In genomic region chr20:4985658-4986057, GRCh38 we compare ENCODE assay signal across 19 cellular contexts. TPM values are rescaled to one million over a fixed set of nuclear protein-coding genes. Genes with fewer than 3 reads are reported as not detected.
DNase-seq lines count a peak whose midpoint lies in the region; ATAC-seq, FAIRE-seq and TF ChIP-seq lines count a peak whose summit lies in the region.
"Had no signal": no experiment of that assay in that cellular context is flagged by ENCODE, and none has a peak within 500 bp of the region (broad histone marks: within the 10 kb centered on the region; RNA-seq: fewer than 3 reads in every experiment).

No MANE protein-coding gene starts in this region.

- DNase-seq in GM12891 (ENCODE audit: insufficient read length, low spot score) (no peak), spleen (no peak), SW480 (ENCODE audit: low spot score) (no peak), NCI-H1436 (lab: John Stamatoyannopoulos, UW) (no peak)
- no peak for DNase-seq in stimulated activated effector memory CD8-positive, alpha-beta T cell treated with anti-CD3 and anti-CD28 coated beads, Interleukin-12 subunit alpha, Interleukin-12 subunit beta, amount 100 ng/mL, for 72 hours (ENCODE audit: low spot score in 2 of 2)
- DNase-seq: activated naive CD8-positive, alpha-beta T cell treated with anti-CD3 and anti-CD28 coated beads for 36 hours; activated T-cell treated with anti-CD3 and anti-CD28 coated beads, Interleukin-2, amount 50 U/mL, for 24 hours; Caco-2; heart left ventricle; kidney glomerular epithelial cell; stomach; T-helper 17 cell had no signal

- peaks cover 0 to 3% (median 0%) of the 10 kb centered on the region in 7 donors for H3K27me3 ChIP-seq in spleen (replicated peaks in 1 of 7)
- H3K27me3 ChIP-seq: heart left ventricle, ovary, stomach had no signal

- intact Hi-C loops in spleen (cut with DNase I; ENCODE audit: low total_unique reads) = no loop called here

- H3K4me1 ChIP-seq in spleen = peaks cover 9 to 80% (median 52%) of the 10 kb centered on the region in 6 donors
- H3K4me1 ChIP-seq: Caco-2 had no signal

- peak; percentile 81 for FAIRE-seq in GM12891 (lab: Jason Lieb, UNC)

- no peaks in the 10 kb centered on the region for H3K9me3 ChIP-seq in spleen
- H3K9me3 ChIP-seq: Caco-2, heart left ventricle, ovary, stomach had no signal

- H3K36me3 Mint-ChIP-seq in stimulated activated effector memory CD8-positive, alpha-beta T cell treated with anti-CD3 and anti-CD28 coated beads, Interleukin-12 subunit alpha, Interleukin-12 subunit beta, amount 100 ng/mL, for 72 hours = peaks cover 12% of the 10 kb centered on the region

- H3K36me3 ChIP-seq in spleen = peaks cover 0 to 7% (median 0%) of the 10 kb centered on the region in 6 donors
- H3K36me3 ChIP-seq: heart left ventricle, ovary, stomach had no signal

- ATAC-seq in HG03354 (IDR thresholded peaks at IDR 0.05; ENCODE audit: poor library complexity, severe bottlenecking, unreplicated experiment) = peak; percentile 68
- ATAC-seq in SK-N-SH treated with all-trans-retinoic acid at 6 μM for 48 hours = peak; percentile 49; the same call in 2 of the 3 replicates
- ATAC-seq in stimulated activated effector memory CD8-positive, alpha-beta T cell treated with anti-CD3 and anti-CD28 coated beads, Interleukin-12 subunit alpha, Interleukin-12 subunit beta, amount 100 ng/mL, for 72 hours = no peak
- ATAC-seq: heart left ventricle, Panc1, T-helper 17 cell had no signal

- TF ChIP-seq CTCF in spleen (IDR thresholded peaks at IDR 0.05 in 8 of 11, conservative IDR thresholded peaks at IDR 0.05 in 3 of 11) = no peak

- TF ChIP-seq POLR2A in GM12891 (IDR thresholded peaks at IDR 0.05; ENCODE audit: low read depth, low read length) (no peak), spleen (IDR thresholded peaks at IDR 0.05) (no peak)

- no peak overlapping the region for H3K4me3 Mint-ChIP-seq in stimulated activated effector memory CD8-positive, alpha-beta T cell treated with anti-CD3 and anti-CD28 coated beads, Interleukin-12 subunit alpha, Interleukin-12 subunit beta, amount 100 ng/mL, for 72 hours
- H3K4me3 Mint-ChIP-seq: activated CD4-positive, alpha-beta T cell treated with anti-CD3 and anti-CD28 coated beads for 36 hours; activated naive CD8-positive, alpha-beta T cell treated with anti-CD3 and anti-CD28 coated beads for 36 hours; activated T-cell treated with anti-CD3 and anti-CD28 coated beads, Interleukin-2, amount 50 U/mL, for 24 hours; central memory CD8-positive, alpha-beta T cell; T-helper 17 cell had no signal

- no peaks in the 10 kb centered on the region for H3K9me3 Mint-ChIP-seq in stimulated activated effector memory CD8-positive, alpha-beta T cell treated with anti-CD3 and anti-CD28 coated beads, Interleukin-12 subunit alpha, Interleukin-12 subunit beta, amount 100 ng/mL, for 72 hours
- H3K9me3 Mint-ChIP-seq: activated naive CD8-positive, alpha-beta T cell treated with anti-CD3 and anti-CD28 coated beads for 36 hours; activated T-cell treated with anti-CD3 and anti-CD28 coated beads, Interleukin-2, amount 50 U/mL, for 24 hours; central memory CD8-positive, alpha-beta T cell had no signal

- WGBS in spleen, 5 donors = 74 to 83% (median 77%) methylated on average over 3 of the region's 3 CpGs

- H3K4me3 ChIP-seq in spleen = peak overlapping the region in 1 of 8 donors; percentile 15
- H3K4me3 ChIP-seq: heart left ventricle, ovary, skin epidermis, stomach had no signal

- H3K27ac Mint-ChIP-seq in stimulated activated effector memory CD8-positive, alpha-beta T cell treated with anti-CD3 and anti-CD28 coated beads, Interleukin-12 subunit alpha, Interleukin-12 subunit beta, amount 100 ng/mL, for 72 hours = no peak overlapping the region
- H3K27ac Mint-ChIP-seq: activated CD4-positive, alpha-beta T cell treated with anti-CD3 and anti-CD28 coated beads for 36 hours; activated naive CD8-positive, alpha-beta T cell treated with anti-CD3 and anti-CD28 coated beads for 36 hours; activated T-cell treated with anti-CD3 and anti-CD28 coated beads, Interleukin-2, amount 50 U/mL, for 24 hours; T-helper 17 cell had no signal

- H3K4me1 Mint-ChIP-seq in stimulated activated effector memory CD8-positive, alpha-beta T cell treated with anti-CD3 and anti-CD28 coated beads, Interleukin-12 subunit alpha, Interleukin-12 subunit beta, amount 100 ng/mL, for 72 hours = peaks cover 18% of the 10 kb centered on the region

- peak overlapping the region in 6 of 8 donors; percentile 20 to 70 (median 48) for H3K27ac ChIP-seq in spleen
- H3K27ac ChIP-seq: heart left ventricle, skin epidermis, stomach had no signal

TF ChIP-seq in GM12891, 5 proteins besides CTCF, POLR2A, EP300 and RAD21:
- no peak for TF ChIP-seq POU2F2 (IDR thresholded peaks at IDR 0.05; ENCODE audit: low read depth, low read length)
- no peak for TF ChIP-seq PAX5 (IDR thresholded peaks at IDR 0.05; ENCODE audit: insufficient read depth, low read length, severe bottlenecking)
- no peak for TF ChIP-seq TAF1 (IDR thresholded peaks at IDR 0.05; ENCODE audit: low read depth, low read length)
- TF ChIP-seq POLR2AphosphoS5 (IDR thresholded peaks at IDR 0.05; ENCODE audit: low read depth, low read length) = no peak
- TF ChIP-seq SPI1 (IDR thresholded peaks at IDR 0.05; ENCODE audit: low read depth, low read length) = no peak
TF ChIP-seq in GM12891: peak in this region for 0.

TF ChIP-seq in SK-N-SH treated with all-trans-retinoic acid at 6 μM for 48 hours, 23 proteins besides CTCF, POLR2A, EP300 and RAD21:
- TF ChIP-seq TOX (CRISPR knock-in tag; IDR thresholded peaks at IDR 0.05; ENCODE audit: borderline replicate concordance) (no peak), TSHZ2 (CRISPR knock-in tag; IDR thresholded peaks at IDR 0.05) (no peak), POU6F1 (CRISPR knock-in tag; IDR thresholded peaks at IDR 0.05; ENCODE audit: borderline replicate concordance, low read depth) (no peak), SNAI2 (CRISPR knock-in tag; IDR thresholded peaks at IDR 0.05) (no peak), RARB (CRISPR knock-in tag; IDR thresholded peaks at IDR 0.05) (no peak), GLIS3 (CRISPR knock-in tag; IDR thresholded peaks at IDR 0.05) (no peak), ZNF565 (CRISPR knock-in tag; conservative IDR thresholded peaks at IDR 0.05; ENCODE audit: low read depth) (no peak), ZC3H10 (CRISPR knock-in tag; IDR thresholded peaks at IDR 0.05) (no peak)

RNA-seq across cellular contexts. Expression of gene SLC23A2, which starts 15.7 kb away (rescaled TPM):
- 9.8 TPM for polyA plus RNA-seq in GM12891 (2012; ENCODE audit: low read depth, missing spikeins)
- 10 to 100 TPM; 35.7 to 72.0 (median 50.0) TPM for total RNA-seq in spleen
- polyA plus RNA-seq in spleen = 10 to 100 TPM in 2 of 3 donors, 1 to 10 TPM in 1; 5.1 to 10.4 (median 10.4) TPM
